Comparison of ENCODE assay signal across 18 cellular contexts in the genomic region with DNA sequence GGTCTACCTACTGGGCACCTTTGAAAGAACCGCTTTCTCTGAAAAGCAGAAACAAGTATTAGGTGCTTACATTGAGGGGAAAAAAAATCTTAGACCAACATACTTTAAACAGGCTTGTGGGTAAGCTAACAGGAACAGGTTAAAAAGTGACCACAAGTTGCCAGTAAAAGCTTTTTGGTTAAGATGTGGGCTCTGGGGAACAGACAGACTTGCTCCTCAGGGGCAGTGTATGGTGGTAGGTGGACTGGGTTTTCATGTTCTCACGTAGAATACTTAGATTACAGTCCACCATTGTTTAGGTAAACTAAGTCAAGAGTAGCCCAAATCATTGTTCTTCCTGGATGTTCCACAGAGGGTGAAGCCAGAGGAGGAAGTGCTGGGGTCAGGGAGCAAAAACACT. TPM values are rescaled to one million over a fixed set of nuclear protein-coding genes. Genes with fewer than 3 reads are reported as not detected.
DNase-seq lines count a peak whose midpoint lies in the region; ATAC-seq and TF ChIP-seq lines count a peak whose summit lies in the region.
"Had no signal": no experiment of that assay in that cellular context is flagged by ENCODE, and none has a peak within 500 bp of the region (broad histone marks: within the 10 kb centered on the region; RNA-seq: fewer than 3 reads in every experiment).

No MANE protein-coding gene starts in this region.

- H3K4me3 Mint-ChIP-seq in activated CD8-positive, alpha-beta T cell treated with anti-CD3 and anti-CD28 coated beads, Interleukin-2, amount 10 ng/mL, durations not matched to agents 7 days and 5 days = no peak overlapping the region
- no peak overlapping the region for H3K4me3 Mint-ChIP-seq in activated CD8-positive, alpha-beta T cell treated with anti-CD3 and anti-CD28 coated beads for 36 hours
- H3K4me3 Mint-ChIP-seq in stimulated activated naive CD8-positive, alpha-beta T cell treated with anti-CD3 and anti-CD28 coated beads, Interleukin-15, amount 100 ng/mL, for 72 hours = no peak overlapping the region
- H3K4me3 Mint-ChIP-seq: CD14-positive monocyte; CD4-positive, alpha-beta memory T cell; HFFc6 had no signal

- CTCF ChIA-PET in activated CD8-positive, alpha-beta T cell treated with anti-CD3 and anti-CD28 coated beads, Interleukin-2, amount 10 ng/mL, durations not matched to agents 7 days and 5 days (lab: Charles Lee) = interaction anchor here (1.3 to 4.0 kb wide), 5 partner anchors 27 to 236 kb away, joined by 3 to 35 read pairs (median 5); a partner anchor contains a TSS
- CTCF ChIA-PET in activated CD8-positive, alpha-beta T cell treated with anti-CD3 and anti-CD28 coated beads for 36 hours (lab: Charles Lee) = interaction anchor here (1.4 to 4.6 kb wide), 5 partner anchors 27 to 237 kb away, joined by 3 to 30 read pairs (median 7); a partner anchor contains a TSS

- H3K36me3 Mint-ChIP-seq in activated CD8-positive, alpha-beta T cell treated with anti-CD3 and anti-CD28 coated beads, Interleukin-2, amount 10 ng/mL, durations not matched to agents 7 days and 5 days (ENCODE audit: low read depth) = peaks cover 33% of the 10 kb centered on the region
- H3K36me3 Mint-ChIP-seq in activated CD8-positive, alpha-beta T cell treated with anti-CD3 and anti-CD28 coated beads for 36 hours (ENCODE audit: low read depth) = peaks cover 15% of the 10 kb centered on the region
- H3K36me3 Mint-ChIP-seq: CD4-positive, alpha-beta memory T cell had no signal

- POLR2A ChIA-PET in activated CD8-positive, alpha-beta T cell treated with anti-CD3 and anti-CD28 coated beads, Interleukin-2, amount 10 ng/mL, durations not matched to agents 7 days and 5 days (lab: Charles Lee) = interaction anchor here (3.0 kb wide), 1 partner anchor 53 kb away, joined by 7 read pairs; a partner anchor contains a TSS
- POLR2A ChIA-PET in activated CD8-positive, alpha-beta T cell treated with anti-CD3 and anti-CD28 coated beads for 36 hours (lab: Charles Lee) = interaction anchor here (1.5 kb wide), 1 partner anchor 51 kb away, joined by 4 read pairs; no protein-coding TSS in a partner anchor

- DNase-seq in activated CD8-positive, alpha-beta T cell treated with anti-CD3 and anti-CD28 coated beads, Interleukin-2, amount 10 ng/mL, durations not matched to agents 7 days and 5 days = no peak
- no peak for DNase-seq in activated CD8-positive, alpha-beta T cell treated with anti-CD3 and anti-CD28 coated beads for 36 hours
- no peak for DNase-seq in stimulated activated naive CD8-positive, alpha-beta T cell treated with anti-CD3 and anti-CD28 coated beads, Interleukin-15, amount 100 ng/mL, for 72 hours
- DNase-seq in stimulated activated naive CD8-positive, alpha-beta T cell treated with anti-CD3 and anti-CD28 coated beads, Interleukin-15, Interleukin-2, amounts not matched to agents 100 U/mL and 50 U/mL, for 24 hours = no peak
- peak; percentile 14 for DNase-seq in MV-4-11 (lab: John Stamatoyannopoulos, UW)
- DNase-seq: 8988T; CD4-positive, alpha-beta memory T cell; DMS153; DMS79; GDM1; GOT3; H7; HFFc6; IMR-90 had no signal

- intact Hi-C loops in activated CD8-positive, alpha-beta T cell treated with anti-CD3 and anti-CD28 coated beads for 36 hours (cut with micrococcal nuclease) = loop anchor here (10.0 kb wide), 2 partner anchors 97 to 237 kb away; no protein-coding TSS in a partner anchor

- H3K4me1 Mint-ChIP-seq in activated CD8-positive, alpha-beta T cell treated with anti-CD3 and anti-CD28 coated beads, Interleukin-2, amount 10 ng/mL, durations not matched to agents 7 days and 5 days (ENCODE audit: low read depth) = peaks cover 56% of the 10 kb centered on the region
- peaks cover 34% of the 10 kb centered on the region for H3K4me1 Mint-ChIP-seq in activated CD8-positive, alpha-beta T cell treated with anti-CD3 and anti-CD28 coated beads for 36 hours (ENCODE audit: low read depth)
- H3K4me1 Mint-ChIP-seq in stimulated activated naive CD8-positive, alpha-beta T cell treated with anti-CD3 and anti-CD28 coated beads, Interleukin-15, amount 100 ng/mL, for 72 hours = peaks cover 27% of the 10 kb centered on the region

- H3K27ac Mint-ChIP-seq in activated CD8-positive, alpha-beta T cell treated with anti-CD3 and anti-CD28 coated beads, Interleukin-2, amount 10 ng/mL, durations not matched to agents 7 days and 5 days = peak overlapping the region; percentile 36
- no peak overlapping the region for H3K27ac Mint-ChIP-seq in activated CD8-positive, alpha-beta T cell treated with anti-CD3 and anti-CD28 coated beads for 36 hours
- H3K27ac Mint-ChIP-seq in stimulated activated naive CD8-positive, alpha-beta T cell treated with anti-CD3 and anti-CD28 coated beads, Interleukin-15, amount 100 ng/mL, for 72 hours = no peak overlapping the region
- H3K27ac Mint-ChIP-seq: HFFc6 had no signal

- no peaks in the 10 kb centered on the region for H3K27me3 Mint-ChIP-seq in activated CD8-positive, alpha-beta T cell treated with anti-CD3 and anti-CD28 coated beads, Interleukin-2, amount 10 ng/mL, durations not matched to agents 7 days and 5 days (ENCODE audit: low read depth)
- no peaks in the 10 kb centered on the region for H3K27me3 Mint-ChIP-seq in activated CD8-positive, alpha-beta T cell treated with anti-CD3 and anti-CD28 coated beads for 36 hours
- no peaks in the 10 kb centered on the region for H3K27me3 Mint-ChIP-seq in stimulated activated naive CD8-positive, alpha-beta T cell treated with anti-CD3 and anti-CD28 coated beads, Interleukin-15, amount 100 ng/mL, for 72 hours
- H3K27me3 Mint-ChIP-seq: CD4-positive, alpha-beta memory T cell had no signal

- TF ChIP-seq CTCF in activated CD8-positive, alpha-beta T cell treated with anti-CD3 and anti-CD28 coated beads for 36 hours (IDR thresholded peaks at IDR 0.05) = no peak

- no peak for ATAC-seq in activated CD8-positive, alpha-beta T cell treated with anti-CD3 and anti-CD28 coated beads, Interleukin-2, amount 10 ng/mL, durations not matched to agents 7 days and 5 days
- no peak for ATAC-seq in activated CD8-positive, alpha-beta T cell treated with anti-CD3 and anti-CD28 coated beads for 36 hours
- peak; percentile 29 for ATAC-seq in stimulated activated naive CD8-positive, alpha-beta T cell treated with anti-CD3 and anti-CD28 coated beads, Interleukin-15, amount 100 ng/mL, for 72 hours
- ATAC-seq in stimulated activated naive CD8-positive, alpha-beta T cell treated with anti-CD3 and anti-CD28 coated beads, Interleukin-15, Interleukin-2, amounts not matched to agents 100 U/mL and 50 U/mL, for 24 hours = no peak
- no peak for ATAC-seq in GM19455 (IDR thresholded peaks at IDR 0.05; ENCODE audit: unreplicated experiment)
- no peak for ATAC-seq in GM18519 (IDR thresholded peaks at IDR 0.05; ENCODE audit: low FRiP score, unreplicated experiment)
- ATAC-seq: HCT116 had no signal

- no peaks in the 10 kb centered on the region for H3K9me3 Mint-ChIP-seq in activated CD8-positive, alpha-beta T cell treated with anti-CD3 and anti-CD28 coated beads, Interleukin-2, amount 10 ng/mL, durations not matched to agents 7 days and 5 days (ENCODE audit: insufficient read depth)
- H3K9me3 Mint-ChIP-seq in activated CD8-positive, alpha-beta T cell treated with anti-CD3 and anti-CD28 coated beads for 36 hours = no peaks in the 10 kb centered on the region
- no peaks in the 10 kb centered on the region for H3K9me3 Mint-ChIP-seq in stimulated activated naive CD8-positive, alpha-beta T cell treated with anti-CD3 and anti-CD28 coated beads, Interleukin-15, amount 100 ng/mL, for 72 hours
- H3K9me3 Mint-ChIP-seq: CD14-positive monocyte; CD4-positive, alpha-beta memory T cell; HFFc6 had no signal

RNA-seq across cellular contexts. Expression of a gene that starts 41.2 kb away (rescaled TPM):
- total RNA-seq in activated CD8-positive, alpha-beta T cell treated with anti-CD3 and anti-CD28 coated beads, Interleukin-2, amount 10 ng/mL, durations not matched to agents 7 days and 5 days = 10 to 100 TPM; 10.6 to 11.2 TPM
- 10 to 100 TPM; 16.4 to 20.4 TPM for total RNA-seq in activated CD8-positive, alpha-beta T cell treated with anti-CD3 and anti-CD28 coated beads for 36 hours

RNA-seq across cellular contexts. Expression of a gene that starts 41.3 kb away (rescaled TPM):
- 10 to 100 TPM; 15.0 to 15.4 TPM for total RNA-seq in activated CD8-positive, alpha-beta T cell treated with anti-CD3 and anti-CD28 coated beads, Interleukin-2, amount 10 ng/mL, durations not matched to agents 7 days and 5 days
- 10 to 100 TPM; 16.1 to 17.7 TPM for total RNA-seq in activated CD8-positive, alpha-beta T cell treated with anti-CD3 and anti-CD28 coated beads for 36 hours

RNA-seq across cellular contexts. Expression of a gene that starts 52.6 kb away (rescaled TPM):
- 10 to 100 TPM in 1 of 2 experiments, 1 to 10 TPM in 1; 10.0 to 10.7 TPM for total RNA-seq in activated CD8-positive, alpha-beta T cell treated with anti-CD3 and anti-CD28 coated beads, Interleukin-2, amount 10 ng/mL, durations not matched to agents 7 days and 5 days
- 1 to 10 TPM; 5.9 to 6.9 TPM for total RNA-seq in activated CD8-positive, alpha-beta T cell treated with anti-CD3 and anti-CD28 coated beads for 36 hours

RNA-seq across cellular contexts. Expression of a gene that starts 53.0 kb away (rescaled TPM):
- 10 to 100 TPM; 27.5 to 28.0 TPM for total RNA-seq in activated CD8-positive, alpha-beta T cell treated with anti-CD3 and anti-CD28 coated beads, Interleukin-2, amount 10 ng/mL, durations not matched to agents 7 days and 5 days
- total RNA-seq in activated CD8-positive, alpha-beta T cell treated with anti-CD3 and anti-CD28 coated beads for 36 hours = 10 to 100 TPM; 31.3 to 32.5 TPM
